ENCODE assay signal across 14 cellular contexts in genomic region chr9:133822439-133823065, GRCh38.
A peak's percentile ranks its signal among the peaks of the same experiment; 100 is the strongest.
DNase-seq lines count a peak whose midpoint lies in the region; ATAC-seq, FAIRE-seq and TF ChIP-seq lines count a peak whose summit lies in the region.
"Had no signal": no experiment of that assay in that cellular context is flagged by ENCODE, and none has a peak within 500 bp of the region (broad histone marks: within the 10 kb centered on the region; RNA-seq: fewer than 3 reads in every experiment).

No MANE protein-coding gene starts in this region.

- no peaks in the 10 kb centered on the region for H3K27me3 Mint-ChIP-seq in activated B cell treated with CpG ODN at 0.5 μM for 24 hours

- TF ChIP-seq CTCF in activated B cell treated with CpG ODN at 0.5 μM for 24 hours (IDR thresholded peaks at IDR 0.05), result no peak

- H4K12ac ChIP-seq in trophoblast cell (ENCODE audit: low read depth, low read length), result no peak overlapping the region

- H2AK5ac ChIP-seq in trophoblast cell (ENCODE audit: low read length), result no peak overlapping the region

- ATAC-seq in HG02678 (IDR thresholded peaks at IDR 0.05; ENCODE audit: unreplicated experiment) (peak; percentile 46), activated B cell treated with CpG ODN at 0.5 μM for 24 hours (ENCODE audit: low read depth) (peak; percentile 75)
- ATAC-seq: CD8-positive, alpha-beta T cell had no signal

- peaks cover 44 to 54% of the 10 kb centered on the region in 2 experiments for H3K36me3 ChIP-seq in trophoblast cell (ENCODE audit: control insufficient read depth in 1 of 2, insufficient read depth in 2 of 2, low read length in 2 of 2)
- H3K36me3 ChIP-seq: sigmoid colon had no signal

- H4K91ac ChIP-seq in trophoblast cell (ENCODE audit: low read depth, low read length), result no peak overlapping the region

- H3K4ac ChIP-seq in trophoblast cell (ENCODE audit: low read depth, low read length), result no peak overlapping the region

- peak overlapping the region; percentile 7 for H3K14ac ChIP-seq in trophoblast cell (ENCODE audit: low read length)

- WGBS in trophoblast cell (ENCODE audit: extremely low coverage, insufficient coverage, insufficient read length), result no CpG with 5 or more reads among the region's 15 CpGs

- peak; percentile 61 for DNase-seq in GM18507 (ENCODE audit: extremely low spot score, insufficient read length, low read depth)
- peak; percentile 60 for DNase-seq in activated B cell treated with CpG ODN at 0.5 μM for 24 hours
- DNase-seq in trophoblast cell, result peak; percentile 14 to 53
- DNase-seq in activated T-cell treated with anti-CD3 and anti-CD28 coated beads, Interleukin-2, amount 50 U/mL, for 48 hours, result no peak
- DNase-seq in glomerular visceral epithelial cell (ENCODE audit: extremely low spot score), result no peak
- DNase-seq in stimulated activated CD4-positive, alpha-beta T cell treated with anti-CD3 and anti-CD28 coated beads, Interleukin-4, amount 100 ng/mL, for 24 hours, result no peak
- DNase-seq in putamen (ENCODE audit: low spot score), result no peak
- DNase-seq: CD8-positive, alpha-beta T cell; erythroblast; NCI-H1092 treated with DMSO at 0.1 percent for 48 hours; SHP77; sigmoid colon had no signal

- H3K27me3 ChIP-seq in trophoblast cell (ENCODE audit: insufficient read depth, low read length), result no peaks in the 10 kb centered on the region
- H3K27me3 ChIP-seq: sigmoid colon had no signal

- H3K4me3 Mint-ChIP-seq in activated B cell treated with CpG ODN at 0.5 μM for 24 hours, result peak overlapping the region; percentile 81
- H3K4me3 Mint-ChIP-seq: CD8-positive, alpha-beta T cell had no signal

- no peak overlapping the region for H2AFZ ChIP-seq in trophoblast cell (ENCODE audit: insufficient read depth, low read length, poor library complexity)

- peak overlapping the region; percentile 97 for H3K27ac Mint-ChIP-seq in activated B cell treated with CpG ODN at 0.5 μM for 24 hours
- H3K27ac Mint-ChIP-seq: CD8-positive, alpha-beta T cell had no signal

- H3K79me1 ChIP-seq in trophoblast cell (ENCODE audit: low read length), result peaks cover 5% of the 10 kb centered on the region

- FAIRE-seq in GM18507 (lab: Jason Lieb, UNC), result peak; percentile 92
- FAIRE-seq: urothelium cell line had no signal

- H3K9me3 ChIP-seq in trophoblast cell (ENCODE audit: insufficient read depth, low read depth, low read length), result no peaks in the 10 kb centered on the region
- H3K9me3 ChIP-seq: sigmoid colon had no signal

- H4K8ac ChIP-seq in trophoblast cell (ENCODE audit: low read depth, low read length), result no peak overlapping the region

- no peak overlapping the region for H3K4me3 ChIP-seq in trophoblast cell (ENCODE audit: low read depth, low read length)
- H3K4me3 ChIP-seq: sigmoid colon had no signal

- no peak overlapping the region for H2BK12ac ChIP-seq in trophoblast cell (ENCODE audit: low read length)

- no peaks in the 10 kb centered on the region for H3K9me3 Mint-ChIP-seq in activated B cell treated with CpG ODN at 0.5 μM for 24 hours
- H3K9me3 Mint-ChIP-seq: CD8-positive, alpha-beta T cell had no signal

- no peak overlapping the region for H2BK120ac ChIP-seq in trophoblast cell (ENCODE audit: insufficient read depth, low read length, poor library complexity)

- H3K9ac ChIP-seq in trophoblast cell (ENCODE audit: low read length), result no peak overlapping the region

- peaks cover 8 to 13% of the 10 kb centered on the region in 2 experiments for H3K4me1 ChIP-seq in trophoblast cell (ENCODE audit: control insufficient read depth in 1 of 2, insufficient read depth in 2 of 2, low read length in 2 of 2)

- peaks cover 75% of the 10 kb centered on the region for H3K4me1 Mint-ChIP-seq in activated B cell treated with CpG ODN at 0.5 μM for 24 hours

- no peak overlapping the region for H2BK5ac ChIP-seq in trophoblast cell (ENCODE audit: low read depth, low read length, poor library complexity)

- H3K36me3 Mint-ChIP-seq in activated B cell treated with CpG ODN at 0.5 μM for 24 hours (ENCODE audit: low read depth), result peaks cover 25% of the 10 kb centered on the region
- H3K36me3 Mint-ChIP-seq: CD8-positive, alpha-beta T cell had no signal

- no peak overlapping the region for H3K23ac ChIP-seq in trophoblast cell (ENCODE audit: low read length)

- intact Hi-C loops in activated B cell treated with CpG ODN at 0.5 μM for 24 hours (cut with micrococcal nuclease), result loop anchor here (1.0 kb wide), 3 partner anchors 36 to 171 kb away; no protein-coding TSS in a partner anchor

- POLR2A ChIA-PET in activated B cell treated with CpG ODN at 0.5 μM for 24 hours (lab: Charles Lee), result interaction anchor here (0.7 to 1.5 kb wide), 4 partner anchors 12 to 244 kb away, joined by 3 to 7 read pairs (median 5); no protein-coding TSS in a partner anchor

- peak overlapping the region; percentile 2 for H3K18ac ChIP-seq in trophoblast cell (ENCODE audit: low read length)

- no peak overlapping the region for H3K27ac ChIP-seq in trophoblast cell (ENCODE audit: low read depth, low read length)

- H3K4me2 ChIP-seq in trophoblast cell (ENCODE audit: low read length), result no peak overlapping the region

- peaks cover 4% of the 10 kb centered on the region for H3K79me2 ChIP-seq in trophoblast cell (ENCODE audit: control insufficient read depth, insufficient read depth, low read length, poor library complexity)

- CTCF ChIA-PET in activated B cell treated with CpG ODN at 0.5 μM for 24 hours (lab: Charles Lee), result interaction anchor here (0.8 to 1.8 kb wide), 3 partner anchors 35 to 171 kb away, joined by 3 to 8 read pairs (median 3); no protein-coding TSS in a partner anchor

Comparison
In these comparisons a context has a peak if more than half of its experiments do, and no peak if none do; other contexts are left out.
1. DNase-seq: peak in GM18507 (single experiment), activated B cell treated with CpG ODN at 0.5 μM for 24 hours (single experiment) and trophoblast cell (2 of 2); none in activated T-cell treated with anti-CD3 and anti-CD28 coated beads, Interleukin-2, amount 50 U/mL, for 48 hours (0 of 2), glomerular visceral epithelial cell (single experiment), stimulated activated CD4-positive, alpha-beta T cell treated with anti-CD3 and anti-CD28 coated beads, Interleukin-4, amount 100 ng/mL, for 24 hours (single experiment) and putamen (single experiment).